8 cellular contexts compared by ENCODE assay signal in the genomic region with DNA sequence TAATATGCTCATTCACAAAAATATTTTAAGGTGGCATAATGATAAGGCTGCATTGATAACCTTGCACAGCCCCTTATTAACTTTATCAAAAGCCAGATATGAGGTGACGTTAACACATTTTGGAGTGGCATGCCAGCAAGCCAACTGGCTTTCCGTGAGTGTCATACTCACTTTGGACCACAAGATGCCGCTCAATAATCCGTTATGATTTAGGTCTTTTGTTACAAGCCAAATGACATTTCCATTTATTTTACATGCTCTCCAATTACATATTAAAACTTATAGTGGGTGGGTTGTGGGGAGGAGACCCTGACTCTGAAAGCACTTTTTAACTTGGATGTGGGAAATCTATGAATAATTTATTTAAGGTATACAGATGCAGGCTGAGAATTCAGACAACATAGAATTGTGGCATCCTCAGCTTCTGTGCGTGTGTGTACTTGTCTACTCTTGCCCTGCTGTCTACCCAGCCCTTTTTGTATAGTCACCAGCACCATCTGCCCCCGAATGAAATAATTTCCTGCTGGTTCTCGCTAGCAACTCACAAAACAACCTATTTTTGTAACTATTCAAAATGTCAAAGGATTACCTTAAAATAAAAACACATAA.
A peak's percentile ranks its signal among the peaks of the same experiment; 100 is the strongest.
DNase-seq lines count a peak whose midpoint lies in the region; ATAC-seq and TF ChIP-seq lines count a peak whose summit lies in the region.

No MANE protein-coding gene starts in this region.

- TF ChIP-seq CTCF in AG09309 (IDR thresholded peaks at IDR 0.05; ENCODE audit: control insufficient read depth, insufficient read depth, low read depth, low read length, missing control alignments) (peak; percentile 70), GM12865 (IDR thresholded peaks at IDR 0.05; ENCODE audit: insufficient read depth, low read depth, low read length, missing control alignments) (peak; percentile 65), cardiac fibroblast (IDR thresholded peaks at IDR 0.05; ENCODE audit: low read depth, low read length) (peak; percentile 73)

- no peak overlapping the region for H3K4me3 ChIP-seq in AG09309 (ENCODE audit: control insufficient read depth, low read depth, low read length)
- no peak overlapping the region for H3K4me3 ChIP-seq in GM12865 (ENCODE audit: low read depth, low read length)
- no peak overlapping the region for H3K4me3 ChIP-seq in cardiac fibroblast (replicated peaks in 1 of 2; ENCODE audit: low read depth in 2 of 2, low read length in 2 of 2)

- DNase-seq in AG09309 (ENCODE audit: low read depth) = no peak
- DNase-seq in GM12865 (ENCODE audit: low read depth) = peak; percentile 44
- DNase-seq in NCI-H460 (ENCODE audit: extremely low read depth, low read depth) = peak; percentile 67
- DNase-seq in cardiac fibroblast (ENCODE audit: low read depth in 2 of 2) = peak; percentile 58 to 73
- DNase-seq in medulla oblongata (ENCODE audit: extremely low spot score) = peak; percentile 56
- DNase-seq in GDM1 (lab: John Stamatoyannopoulos, UW) = no peak
- no peak for DNase-seq in occipital lobe (lab: John Stamatoyannopoulos, UW)

- ATAC-seq in HG03175 (IDR thresholded peaks at IDR 0.05; ENCODE audit: unreplicated experiment) = peak; percentile 71

Comparison
In these comparisons a context has a peak if more than half of its experiments do, and no peak if none do; other contexts are left out.
1. DNase-seq: peak in GM12865 (single experiment), NCI-H460 (single experiment), cardiac fibroblast (2 of 2) and medulla oblongata (single experiment); none in AG09309 (single experiment), GDM1 (single experiment) and occipital lobe (single experiment).
2. Peak in every context shown above with its lines, with median percentiles within 50 percentile points of each other: CTCF ChIP-seq.